1 cellular context compared by ENCODE assay signal in genomic region chr5:171570244-171570819, GRCh38.
TF ChIP-seq lines count a peak whose summit lies in the region.

No MANE protein-coding gene starts in this region.

TF ChIP-seq in H1, 55 proteins besides CTCF, POLR2A, EP300 and RAD21:
- TF ChIP-seq ASH2L (IDR thresholded peaks at IDR 0.05; ENCODE audit: low read length) (peak; percentile 60), SRF (IDR thresholded peaks at IDR 0.05; ENCODE audit: low read depth, low read length) (no peak), RNF2 (IDR thresholded peaks at IDR 0.05; ENCODE audit: borderline replicate concordance, low read depth, low read length, missing control alignments, poor library complexity, severe bottlenecking) (no peak), YY1 (IDR thresholded peaks at IDR 0.05; ENCODE audit: low read depth, low read length) (peak; percentile 78), MAX (IDR thresholded peaks at IDR 0.05) (peak; percentile 26; the same call in 1 of the 2 replicates), SAP30 (IDR thresholded peaks at IDR 0.05; ENCODE audit: insufficient read depth, insufficient replicate concordance, low read length) (no peak), EZH2 (IDR thresholded peaks at IDR 0.05; ENCODE audit: low read depth, low read length, severe bottlenecking) (no peak), RBBP5 (IDR thresholded peaks at IDR 0.05; ENCODE audit: borderline replicate concordance, low read depth, low read length) (peak; percentile 32; the same call in 1 of the 2 replicates)
- TF ChIP-seq, protein P1, sequence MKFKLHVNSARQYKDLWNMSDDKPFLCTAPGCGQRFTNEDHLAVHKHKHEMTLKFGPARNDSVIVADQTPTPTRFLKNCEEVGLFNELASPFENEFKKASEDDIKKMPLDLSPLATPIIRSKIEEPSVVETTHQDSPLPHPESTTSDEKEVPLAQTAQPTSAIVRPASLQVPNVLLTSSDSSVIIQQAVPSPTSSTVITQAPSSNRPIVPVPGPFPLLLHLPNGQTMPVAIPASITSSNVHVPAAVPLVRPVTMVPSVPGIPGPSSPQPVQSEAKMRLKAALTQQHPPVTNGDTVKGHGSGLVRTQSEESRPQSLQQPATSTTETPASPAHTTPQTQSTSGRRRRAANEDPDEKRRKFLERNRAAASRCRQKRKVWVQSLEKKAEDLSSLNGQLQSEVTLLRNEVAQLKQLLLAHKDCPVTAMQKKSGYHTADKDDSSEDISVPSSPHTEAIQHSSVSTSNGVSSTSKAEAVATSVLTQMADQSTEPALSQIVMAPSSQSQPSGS (IDR thresholded peaks at IDR 0.05; ENCODE audit: low read length): no peak
- TF ChIP-seq, protein P2, sequence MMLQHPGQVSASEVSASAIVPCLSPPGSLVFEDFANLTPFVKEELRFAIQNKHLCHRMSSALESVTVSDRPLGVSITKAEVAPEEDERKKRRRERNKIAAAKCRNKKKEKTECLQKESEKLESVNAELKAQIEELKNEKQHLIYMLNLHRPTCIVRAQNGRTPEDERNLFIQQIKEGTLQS (IDR thresholded peaks at IDR 0.05; ENCODE audit: insufficient read depth, low read depth, low read length): no peak
